23 cellular contexts compared by ENCODE assay signal in the genomic region with DNA sequence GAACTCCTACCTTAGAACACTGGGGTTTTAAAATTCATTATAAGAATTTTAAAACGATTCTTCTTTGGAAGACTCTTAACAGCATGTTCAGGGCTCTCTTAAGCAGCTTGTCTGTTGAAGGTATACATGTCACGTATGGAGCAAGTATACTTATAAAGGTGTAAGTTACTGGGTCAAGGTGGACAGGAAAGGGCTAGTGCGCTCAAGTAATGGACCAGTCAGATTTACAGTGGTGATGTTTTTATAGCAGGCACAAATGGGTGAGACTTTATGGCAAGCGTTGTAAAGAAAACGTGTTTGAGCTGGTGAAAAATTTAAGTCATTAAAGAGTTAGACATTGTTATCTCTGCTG. TPM values are rescaled to one million over a fixed set of nuclear protein-coding genes. Genes with fewer than 3 reads are reported as not detected.
DNase-seq lines count a peak whose midpoint lies in the region; ATAC-seq, FAIRE-seq and TF ChIP-seq lines count a peak whose summit lies in the region.
"Had no signal": no experiment of that assay in that cellular context is flagged by ENCODE, and none has a peak within 500 bp of the region (broad histone marks: within the 10 kb centered on the region; RNA-seq: fewer than 3 reads in every experiment).

No MANE protein-coding gene starts in this region.

- H3K4me1 ChIP-seq in GM23338 (ENCODE audit: insufficient read depth) (peaks cover 54% of the 10 kb centered on the region), OCI-LY1 (ENCODE audit: insufficient read depth, low read length, severe bottlenecking) (peaks cover 93% of the 10 kb centered on the region), hepatocyte (ENCODE audit: insufficient read depth) (peaks cover 29% of the 10 kb centered on the region), pancreas (no peaks in the 10 kb centered on the region), left ventricle myocardium inferior (peaks cover 3% of the 10 kb centered on the region)
- H3K4me1 ChIP-seq: SJCRH30 had no signal

- no peak overlapping the region for H3K4me3 Mint-ChIP-seq in GM23338
- H3K4me3 Mint-ChIP-seq: CD4-positive, alpha-beta memory T cell had no signal

- ATAC-seq in GM23338: no peak
- no peak for ATAC-seq in pancreas
- ATAC-seq in HG03175 (IDR thresholded peaks at IDR 0.05; ENCODE audit: unreplicated experiment): no peak

- 64% methylated on average over 5 of the region's 5 CpGs for WGBS in hepatocyte (ENCODE audit: low lambda C conversion rate, missing lambda C conversion rate)
- WGBS in pancreas, 2 donors: 85 to 89% methylated on average over 5 of the region's 5 CpGs

- TF ChIP-seq CTCF in GM23338 (conservative IDR thresholded peaks at IDR 0.05; ENCODE audit: low read depth in 2 of 2) (no peak), OCI-LY1 (IDR thresholded peaks at IDR 0.05; ENCODE audit: low read length) (no peak), hepatocyte (IDR thresholded peaks at IDR 0.05; ENCODE audit: poor library complexity) (no peak), pancreas (IDR thresholded peaks at IDR 0.05) (no peak), left ventricle myocardium inferior (IDR thresholded peaks at IDR 0.05; ENCODE audit: borderline replicate concordance) (no peak)

- peaks cover 99% of the 10 kb centered on the region for H3K79me2 ChIP-seq in GM23338 (replicated peaks; ENCODE audit: insufficient read depth)
- peaks cover 83% of the 10 kb centered on the region for H3K79me2 ChIP-seq in OCI-LY1 (ENCODE audit: insufficient read depth, low read length)
- peaks cover 100% of the 10 kb centered on the region for H3K79me2 ChIP-seq in hepatocyte

- no peaks in the 10 kb centered on the region for H3K36me3 Mint-ChIP-seq in GM23338 (ENCODE audit: low read depth)
- H3K36me3 Mint-ChIP-seq: CD4-positive, alpha-beta memory T cell had no signal

- intact Hi-C loops in pancreas (cut with DNase I) (no loop called here), left ventricle myocardium inferior (cut with micrococcal nuclease) (no loop called here)

- no peaks in the 10 kb centered on the region for H3K27me3 ChIP-seq in GM23338 (ENCODE audit: insufficient read depth)
- no peaks in the 10 kb centered on the region for H3K27me3 ChIP-seq in OCI-LY1 (ENCODE audit: insufficient read depth, low read length)
- H3K27me3 ChIP-seq in hepatocyte: no peaks in the 10 kb centered on the region
- no peaks in the 10 kb centered on the region for H3K27me3 ChIP-seq in pancreas
- H3K27me3 ChIP-seq in left ventricle myocardium inferior (ENCODE audit: low read depth): no peaks in the 10 kb centered on the region
- H3K27me3 ChIP-seq: BLaER1, SJCRH30 had no signal

- no peaks in the 10 kb centered on the region for H3K27me3 Mint-ChIP-seq in GM23338 (ENCODE audit: insufficient read depth, low read depth, poor library complexity)
- H3K27me3 Mint-ChIP-seq: CD4-positive, alpha-beta memory T cell had no signal

- peak overlapping the region; percentile 17; the same call in 1 of the 2 replicates for H3K27ac Mint-ChIP-seq in GM23338
- H3K27ac Mint-ChIP-seq: CD4-positive, alpha-beta memory T cell had no signal

- H3K27ac ChIP-seq in GM23338 (ENCODE audit: low read depth) (no peak overlapping the region), OCI-LY1 (ENCODE audit: low read depth, low read length, poor library complexity, severe bottlenecking) (peak overlapping the region; percentile 91), hepatocyte (peak overlapping the region; percentile 67), pancreas (no peak overlapping the region), left ventricle myocardium inferior (replicated peaks) (no peak overlapping the region)
- H3K27ac ChIP-seq: 22Rv1, BLaER1, SJCRH30 had no signal

- H3K9me3 ChIP-seq in OCI-LY1 (ENCODE audit: low read length) (no peaks in the 10 kb centered on the region), hepatocyte (ENCODE audit: low read depth) (no peaks in the 10 kb centered on the region), pancreas (no peaks in the 10 kb centered on the region), left ventricle myocardium inferior (replicated peaks) (no peaks in the 10 kb centered on the region)
- H3K9me3 ChIP-seq: BLaER1, Caco-2, SJCRH30 had no signal

- H3K9ac ChIP-seq in OCI-LY1 (ENCODE audit: low read length): peak overlapping the region; percentile 52; the same call in 1 of the 2 replicates
- H3K9ac ChIP-seq: BLaER1 had no signal

- no peak overlapping the region for H3K4me2 ChIP-seq in GM23338
- H3K4me2 ChIP-seq in OCI-LY1 (ENCODE audit: low read length): peak overlapping the region; percentile 81
- peak overlapping the region; percentile 53 for H3K4me2 ChIP-seq in hepatocyte
- H3K4me2 ChIP-seq: BLaER1 had no signal

- no peaks in the 10 kb centered on the region for H3K36me3 ChIP-seq in GM23338 (ENCODE audit: insufficient read depth)
- no peaks in the 10 kb centered on the region for H3K36me3 ChIP-seq in OCI-LY1 (ENCODE audit: insufficient read depth, low read length)
- H3K36me3 ChIP-seq in hepatocyte (replicated peaks; ENCODE audit: insufficient read depth, low read depth): no peaks in the 10 kb centered on the region
- no peaks in the 10 kb centered on the region for H3K36me3 ChIP-seq in pancreas
- no peaks in the 10 kb centered on the region for H3K36me3 ChIP-seq in left ventricle myocardium inferior
- H3K36me3 ChIP-seq: BLaER1, SJCRH30 had no signal

- no peak overlapping the region for H2AFZ ChIP-seq in GM23338
- H2AFZ ChIP-seq in OCI-LY1 (ENCODE audit: low read length): no peak overlapping the region
- no peak overlapping the region for H2AFZ ChIP-seq in hepatocyte

- no peaks in the 10 kb centered on the region for H4K20me1 ChIP-seq in GM23338 (replicated peaks; ENCODE audit: insufficient read depth)
- H4K20me1 ChIP-seq in OCI-LY1 (ENCODE audit: insufficient read depth, low read length): no peaks in the 10 kb centered on the region
- H4K20me1 ChIP-seq in hepatocyte (ENCODE audit: insufficient read depth, poor library complexity, severe bottlenecking): no peaks in the 10 kb centered on the region

- peak; percentile 54 for FAIRE-seq in pancreas (lab: Jason Lieb, UNC)

- peaks cover 48% of the 10 kb centered on the region for H3K4me1 Mint-ChIP-seq in GM23338

- H3K9me2 ChIP-seq in GM23338 (ENCODE audit: insufficient read depth) (no peaks in the 10 kb centered on the region), OCI-LY1 (ENCODE audit: low read depth, low read length) (no peaks in the 10 kb centered on the region), hepatocyte (replicated peaks; ENCODE audit: insufficient read depth) (no peaks in the 10 kb centered on the region)

- H3K4me3 ChIP-seq in GM23338: no peak overlapping the region
- H3K4me3 ChIP-seq in OCI-LY1 (ENCODE audit: low read depth, low read length, poor library complexity, severe bottlenecking): peak overlapping the region; percentile 49
- H3K4me3 ChIP-seq in hepatocyte: no peak overlapping the region
- no peak overlapping the region for H3K4me3 ChIP-seq in pancreas
- H3K4me3 ChIP-seq in left ventricle myocardium inferior: no peak overlapping the region
- H3K4me3 ChIP-seq: BLaER1, SJCRH30 had no signal

- no peak for DNase-seq in GM23338 (ENCODE audit: low spot score)
- DNase-seq in hepatocyte (ENCODE audit: low spot score): no peak
- no peak for DNase-seq in pancreas
- no peak for DNase-seq in OCI-M2 (lab: John Stamatoyannopoulos, UW; ENCODE audit: unreplicated experiment)
- DNase-seq in left ventricle myocardium inferior: no peak
- no peak for DNase-seq in amniotic stem cell (lab: John Stamatoyannopoulos, UW)
- DNase-seq: ACHN; CD4-positive, alpha-beta memory T cell; DMS 273 treated with DMSO at 0.1 percent for 48 hours; DMS79 treated with DMSO at 0.1 percent for 48 hours; GOT3; KG1; NCI-H1105; NCI-H146; NCI-H226; NCI-H524 treated with DMSO at 0.1 percent for 48 hours; NCI-H82; SJCRH30 had no signal

- H3F3A ChIP-seq in GM23338 (replicated peaks; ENCODE audit: low read depth): no peaks in the 10 kb centered on the region
- no peaks in the 10 kb centered on the region; the same call in 1 of the 2 replicates for H3F3A ChIP-seq in OCI-LY1 (ENCODE audit: insufficient read depth, low read length)

- no peaks in the 10 kb centered on the region for H3K9me3 Mint-ChIP-seq in GM23338
- H3K9me3 Mint-ChIP-seq: CD4-positive, alpha-beta memory T cell had no signal

TF ChIP-seq in GM23338, 12 proteins besides CTCF, POLR2A, EP300 and RAD21 (continues in another document):
- TF ChIP-seq STAT1 (IDR thresholded peaks at IDR 0.05; ENCODE audit: unreplicated experiment) (no peak), JUNB (IDR thresholded peaks at IDR 0.05; ENCODE audit: unreplicated experiment) (no peak), ZNF114 (CRISPR knock-in tag; IDR thresholded peaks at IDR 0.05) (no peak), CREB1 (CRISPR knock-in tag; IDR thresholded peaks at IDR 0.05; ENCODE audit: low read depth) (no peak)

RNA-seq across cellular contexts. Expression of gene SLC44A1, which starts 7.9 kb away (rescaled TPM):
- total RNA-seq in GM23338 (2014; rRNA removed; shearing (Covaris generic)): 74.4 and 75.0 TPM in 2 replicates
- 14.9 and 15.0 TPM in 2 replicates for polyA plus RNA-seq in GM23338 (2016; fragmentation: Nextera tagmentation; extraction: Ambion mirVana)
- total RNA-seq in hepatocyte: 62.9 and 64.9 TPM in 2 replicates
- 26.4 and 31.3 TPM in 2 replicates for polyA plus RNA-seq in hepatocyte
- total RNA-seq in pancreas: 10 to 100 TPM; 18.6 to 32.3 (median 20.5) TPM
- 1 to 10 TPM; 4.6 to 7.0 TPM for polyA plus RNA-seq in pancreas
- 27.0 TPM for total RNA-seq in left ventricle myocardium inferior

Comparison
In these comparisons a context has a peak if more than half of its experiments do, and no peak if none do; other contexts are left out.
1. H3K27ac ChIP-seq: peak in OCI-LY1 (single experiment) and hepatocyte (single experiment); none in GM23338 (single experiment), pancreas (0 of 4) and left ventricle myocardium inferior (single experiment).